ENCODE assay signal across 8 cellular contexts in the genomic region with DNA sequence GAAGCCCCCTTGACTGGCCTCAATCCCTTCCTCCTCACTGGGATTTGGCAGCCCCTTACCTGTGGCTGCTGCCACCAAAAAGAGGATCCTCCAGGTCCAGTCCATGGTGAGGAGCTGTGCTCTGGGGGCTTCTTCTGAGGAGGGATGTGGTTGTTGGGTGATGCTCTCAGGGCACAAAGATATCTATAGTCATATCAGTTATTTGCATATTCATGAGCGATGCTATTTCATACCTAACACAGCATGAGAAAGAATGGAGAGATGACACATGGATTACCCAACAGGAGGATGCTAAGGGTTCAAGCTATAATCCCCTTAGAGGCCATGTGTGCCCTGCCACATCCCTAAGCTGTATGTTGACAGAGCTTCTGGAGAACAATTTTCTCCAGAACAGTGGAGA.
DNase-seq lines count a peak whose midpoint lies in the region; ATAC-seq and TF ChIP-seq lines count a peak whose summit lies in the region.
"Not testable (repeated sequence)": the region's sequence is repeated elsewhere in the genome, so short reads cannot be mapped to it uniquely, and the experiment has no call there.

No MANE protein-coding gene starts in this region.

- not testable (repeated sequence) for H3K36me3 Mint-ChIP-seq in CD4-positive, alpha-beta T cell (ENCODE audit: low read depth); activated B cell treated with CpG ODN at 0.5 μM for 24 hours (ENCODE audit: low read depth); activated CD8-positive, alpha-beta memory T cell treated with anti-CD3 and anti-CD28 coated beads, Interleukin-2, amount 10 ng/mL, durations not matched to agents 7 days and 5 days; activated naive CD8-positive, alpha-beta T cell treated with anti-CD3 and anti-CD28 coated beads, Interleukin-2, amount 10 ng/mL, durations not matched to agents 7 days and 5 days; effector memory CD8-positive, alpha-beta T cell (ENCODE audit: insufficient read depth); naive thymus-derived CD8-positive, alpha-beta T cell

- not testable (repeated sequence) for H3K4me3 Mint-ChIP-seq in CD4-positive, alpha-beta T cell; activated B cell treated with CpG ODN at 0.5 μM for 24 hours; activated CD8-positive, alpha-beta memory T cell treated with anti-CD3 and anti-CD28 coated beads, Interleukin-2, amount 10 ng/mL, durations not matched to agents 7 days and 5 days; activated naive CD8-positive, alpha-beta T cell treated with anti-CD3 and anti-CD28 coated beads, Interleukin-2, amount 10 ng/mL, durations not matched to agents 7 days and 5 days; effector memory CD8-positive, alpha-beta T cell; naive thymus-derived CD8-positive, alpha-beta T cell

- CTCF ChIA-PET in CD4-positive, alpha-beta T cell (lab: Charles Lee); activated B cell treated with CpG ODN at 0.5 μM for 24 hours (lab: Charles Lee); activated CD8-positive, alpha-beta memory T cell treated with anti-CD3 and anti-CD28 coated beads, Interleukin-2, amount 10 ng/mL, durations not matched to agents 7 days and 5 days (lab: Charles Lee): not testable (repeated sequence)

- intact Hi-C loops in CD4-positive, alpha-beta T cell (cut with DNase I, micrococcal nuclease); activated B cell treated with CpG ODN at 0.5 μM for 24 hours (cut with micrococcal nuclease): not testable (repeated sequence)

- peak; percentile 69 for ATAC-seq in CD4-positive, alpha-beta T cell (ENCODE audit: poor library complexity)
- ATAC-seq in GM19468 (IDR thresholded peaks at IDR 0.05; ENCODE audit: extremely low read depth, unreplicated experiment), result peak; percentile 7
- peak; percentile 33 for ATAC-seq in activated B cell treated with CpG ODN at 0.5 μM for 24 hours (ENCODE audit: low read depth)
- peak; percentile 70 for ATAC-seq in activated CD8-positive, alpha-beta memory T cell treated with anti-CD3 and anti-CD28 coated beads, Interleukin-2, amount 10 ng/mL, durations not matched to agents 7 days and 5 days
- peak; percentile 84 for ATAC-seq in activated naive CD8-positive, alpha-beta T cell treated with anti-CD3 and anti-CD28 coated beads, Interleukin-2, amount 10 ng/mL, durations not matched to agents 7 days and 5 days (ENCODE audit: low read depth)
- peak; percentile 76 for ATAC-seq in effector memory CD8-positive, alpha-beta T cell (replicated peaks)
- ATAC-seq in naive thymus-derived CD8-positive, alpha-beta T cell, result peak; percentile 59 to 85
- ATAC-seq in stimulated activated naive CD8-positive, alpha-beta T cell treated with anti-CD3 and anti-CD28 coated beads, Interleukin-15, Interleukin-2, amounts not matched to agents 100 U/mL and 50 U/mL, for 24 hours, result peak; percentile 67

- not testable (repeated sequence) for H3K9me3 Mint-ChIP-seq in CD4-positive, alpha-beta T cell; activated B cell treated with CpG ODN at 0.5 μM for 24 hours; activated CD8-positive, alpha-beta memory T cell treated with anti-CD3 and anti-CD28 coated beads, Interleukin-2, amount 10 ng/mL, durations not matched to agents 7 days and 5 days (ENCODE audit: low read depth); activated naive CD8-positive, alpha-beta T cell treated with anti-CD3 and anti-CD28 coated beads, Interleukin-2, amount 10 ng/mL, durations not matched to agents 7 days and 5 days; effector memory CD8-positive, alpha-beta T cell; naive thymus-derived CD8-positive, alpha-beta T cell

- H3K27ac ChIP-seq in CD4-positive, alpha-beta T cell (ENCODE audit: low read depth, low read length), result not testable (repeated sequence)

- H3K27ac Mint-ChIP-seq in CD4-positive, alpha-beta T cell; activated B cell treated with CpG ODN at 0.5 μM for 24 hours; activated CD8-positive, alpha-beta memory T cell treated with anti-CD3 and anti-CD28 coated beads, Interleukin-2, amount 10 ng/mL, durations not matched to agents 7 days and 5 days; activated naive CD8-positive, alpha-beta T cell treated with anti-CD3 and anti-CD28 coated beads, Interleukin-2, amount 10 ng/mL, durations not matched to agents 7 days and 5 days; effector memory CD8-positive, alpha-beta T cell; naive thymus-derived CD8-positive, alpha-beta T cell: not testable (repeated sequence)

- not testable (repeated sequence) for H3K9me3 ChIP-seq in CD4-positive, alpha-beta T cell (ENCODE audit: control insufficient read depth, low read length)

- not testable (repeated sequence) for DNase-seq in CD4-positive, alpha-beta T cell; activated B cell treated with CpG ODN at 0.5 μM for 24 hours; activated CD8-positive, alpha-beta memory T cell treated with anti-CD3 and anti-CD28 coated beads, Interleukin-2, amount 10 ng/mL, durations not matched to agents 7 days and 5 days; activated naive CD8-positive, alpha-beta T cell treated with anti-CD3 and anti-CD28 coated beads, Interleukin-2, amount 10 ng/mL, durations not matched to agents 7 days and 5 days; effector memory CD8-positive, alpha-beta T cell; naive thymus-derived CD8-positive, alpha-beta T cell; stimulated activated naive CD8-positive, alpha-beta T cell treated with anti-CD3 and anti-CD28 coated beads, Interleukin-15, Interleukin-2, amounts not matched to agents 100 U/mL and 50 U/mL, for 24 hours

- H3K27me3 Mint-ChIP-seq in CD4-positive, alpha-beta T cell; activated B cell treated with CpG ODN at 0.5 μM for 24 hours; activated CD8-positive, alpha-beta memory T cell treated with anti-CD3 and anti-CD28 coated beads, Interleukin-2, amount 10 ng/mL, durations not matched to agents 7 days and 5 days; activated naive CD8-positive, alpha-beta T cell treated with anti-CD3 and anti-CD28 coated beads, Interleukin-2, amount 10 ng/mL, durations not matched to agents 7 days and 5 days; effector memory CD8-positive, alpha-beta T cell; naive thymus-derived CD8-positive, alpha-beta T cell: not testable (repeated sequence)

- POLR2A ChIA-PET in CD4-positive, alpha-beta T cell (lab: Charles Lee); activated B cell treated with CpG ODN at 0.5 μM for 24 hours (lab: Charles Lee); activated naive CD8-positive, alpha-beta T cell treated with anti-CD3 and anti-CD28 coated beads, Interleukin-2, amount 10 ng/mL, durations not matched to agents 7 days and 5 days (lab: Charles Lee); naive thymus-derived CD8-positive, alpha-beta T cell (lab: Charles Lee): not testable (repeated sequence)

- not testable (repeated sequence) for H3K4me1 Mint-ChIP-seq in CD4-positive, alpha-beta T cell (ENCODE audit: low read depth); activated B cell treated with CpG ODN at 0.5 μM for 24 hours; activated CD8-positive, alpha-beta memory T cell treated with anti-CD3 and anti-CD28 coated beads, Interleukin-2, amount 10 ng/mL, durations not matched to agents 7 days and 5 days; activated naive CD8-positive, alpha-beta T cell treated with anti-CD3 and anti-CD28 coated beads, Interleukin-2, amount 10 ng/mL, durations not matched to agents 7 days and 5 days; effector memory CD8-positive, alpha-beta T cell (ENCODE audit: low read depth in 2 of 2); naive thymus-derived CD8-positive, alpha-beta T cell

- not testable (repeated sequence) for TF ChIP-seq CTCF in CD4-positive, alpha-beta T cell (IDR thresholded peaks at IDR 0.05); activated B cell treated with CpG ODN at 0.5 μM for 24 hours (IDR thresholded peaks at IDR 0.05)

- H3K27me3 ChIP-seq in CD4-positive, alpha-beta T cell (ENCODE audit: control insufficient read depth, insufficient read depth, low read length), result not testable (repeated sequence)

Comparison
In these comparisons a context has a peak if more than half of its experiments do, and no peak if none do; other contexts are left out.
1. ATAC-seq: peak in every context shown above with its lines; median percentile 84 in activated naive CD8-positive, alpha-beta T cell treated with anti-CD3 and anti-CD28 coated beads, Interleukin-2, amount 10 ng/mL, durations not matched to agents 7 days and 5 days; 76 in effector memory CD8-positive, alpha-beta T cell; 72 in naive thymus-derived CD8-positive, alpha-beta T cell; 70 in activated CD8-positive, alpha-beta memory T cell treated with anti-CD3 and anti-CD28 coated beads, Interleukin-2, amount 10 ng/mL, durations not matched to agents 7 days and 5 days; 69 in CD4-positive, alpha-beta T cell; 67 in stimulated activated naive CD8-positive, alpha-beta T cell treated with anti-CD3 and anti-CD28 coated beads, Interleukin-15, Interleukin-2, amounts not matched to agents 100 U/mL and 50 U/mL, for 24 hours; 33 in activated B cell treated with CpG ODN at 0.5 μM for 24 hours; 7 in GM19468.